Comparison of ENCODE assay signal across 7 cellular contexts in genomic region chr11:81644239-81644840, GRCh38.
A peak's percentile ranks its signal among the peaks of the same experiment; 100 is the strongest.
DNase-seq lines count a peak whose midpoint lies in the region; ATAC-seq and TF ChIP-seq lines count a peak whose summit lies in the region.

No MANE protein-coding gene starts in this region.

- H3K27me3 ChIP-seq in hepatocyte, result peaks cover 25% of the 10 kb centered on the region
- no peaks in the 10 kb centered on the region for H3K27me3 ChIP-seq in suprapubic skin

- peak; percentile 32 for DNase-seq in DMS153 treated with DMSO at 0.1 percent for 48 hours (lab: John Stamatoyannopoulos, UW; ENCODE audit: unreplicated experiment)
- peak; percentile 56 for DNase-seq in NCI-H187 treated with DMSO at 0.1 percent for 48 hours (lab: John Stamatoyannopoulos, UW)
- no peak for DNase-seq in activated B cell treated with CpG ODN at 0.5 μM for 24 hours
- peak; percentile 76 for DNase-seq in hepatocyte (ENCODE audit: low spot score)
- DNase-seq in suprapubic skin (ENCODE audit: low spot score in 2 of 2), result no peak

- H3K9me2 ChIP-seq in hepatocyte (replicated peaks; ENCODE audit: insufficient read depth), result no peaks in the 10 kb centered on the region

- H3K27ac ChIP-seq in hepatocyte, result no peak overlapping the region
- H3K27ac ChIP-seq in suprapubic skin, result no peak overlapping the region

- no peak for TF ChIP-seq POLR2A in suprapubic skin (IDR thresholded peaks at IDR 0.05)

- H3K36me3 Mint-ChIP-seq in activated B cell treated with CpG ODN at 0.5 μM for 24 hours (ENCODE audit: low read depth), result no peaks in the 10 kb centered on the region

- WGBS in hepatocyte (ENCODE audit: low lambda C conversion rate, missing lambda C conversion rate), result 61% methylated on average over 1 of the region's 1 CpG
- WGBS in suprapubic skin, result 44% methylated on average over 1 of the region's 1 CpG

- no peaks in the 10 kb centered on the region for H3K4me1 Mint-ChIP-seq in activated B cell treated with CpG ODN at 0.5 μM for 24 hours

- no peak for TF ChIP-seq EP300 in suprapubic skin (IDR thresholded peaks at IDR 0.05)

- H3K4me3 ChIP-seq in hepatocyte (no peak overlapping the region), suprapubic skin (no peak overlapping the region)

- ATAC-seq in GM18868 (IDR thresholded peaks at IDR 0.05; ENCODE audit: unreplicated experiment) (peak; percentile 98), HG02943 (IDR thresholded peaks at IDR 0.05; ENCODE audit: low read depth, unreplicated experiment) (peak; percentile 96), activated B cell treated with CpG ODN at 0.5 μM for 24 hours (ENCODE audit: low read depth) (peak; percentile 57)

- CTCF ChIA-PET in activated B cell treated with CpG ODN at 0.5 μM for 24 hours (lab: Charles Lee), result interaction anchor here (1.0 to 2.5 kb wide), 4 partner anchors 143 to 1057 kb away, joined by 4 to 10 read pairs (median 4); no protein-coding TSS in a partner anchor

- H3K9me3 ChIP-seq in hepatocyte (ENCODE audit: low read depth), result no peaks in the 10 kb centered on the region
- no peaks in the 10 kb centered on the region for H3K9me3 ChIP-seq in suprapubic skin

- POLR2A ChIA-PET in activated B cell treated with CpG ODN at 0.5 μM for 24 hours (lab: Charles Lee), result no interaction called here

- intact Hi-C loops in activated B cell treated with CpG ODN at 0.5 μM for 24 hours (cut with micrococcal nuclease), result loop anchor here (1.0 to 2.0 kb wide), 4 partner anchors 143 to 585 kb away; no protein-coding TSS in a partner anchor

- TF ChIP-seq CTCF in activated B cell treated with CpG ODN at 0.5 μM for 24 hours (IDR thresholded peaks at IDR 0.05), result peak; percentile 31
- peak; percentile 80 for TF ChIP-seq CTCF in hepatocyte (IDR thresholded peaks at IDR 0.05; ENCODE audit: poor library complexity)
- peak; percentile 23 to 28 for TF ChIP-seq CTCF in suprapubic skin (IDR thresholded peaks at IDR 0.05)

- no peaks in the 10 kb centered on the region for H3K9me3 Mint-ChIP-seq in activated B cell treated with CpG ODN at 0.5 μM for 24 hours

- H3K4me1 ChIP-seq in hepatocyte (ENCODE audit: insufficient read depth), result no peaks in the 10 kb centered on the region
- no peaks in the 10 kb centered on the region for H3K4me1 ChIP-seq in suprapubic skin

- H4K20me1 ChIP-seq in hepatocyte (ENCODE audit: insufficient read depth, poor library complexity, severe bottlenecking), result no peaks in the 10 kb centered on the region

- H3K27ac Mint-ChIP-seq in activated B cell treated with CpG ODN at 0.5 μM for 24 hours, result no peak overlapping the region

- no peak overlapping the region for H2AFZ ChIP-seq in hepatocyte

- H3K4me3 Mint-ChIP-seq in activated B cell treated with CpG ODN at 0.5 μM for 24 hours, result no peak overlapping the region

- peaks cover 2% of the 10 kb centered on the region for H3K27me3 Mint-ChIP-seq in activated B cell treated with CpG ODN at 0.5 μM for 24 hours

- no peak overlapping the region for H3K4me2 ChIP-seq in hepatocyte

- no peaks in the 10 kb centered on the region for H3K79me2 ChIP-seq in hepatocyte

- H3K36me3 ChIP-seq in hepatocyte (replicated peaks; ENCODE audit: insufficient read depth, low read depth) (no peaks in the 10 kb centered on the region), suprapubic skin (no peaks in the 10 kb centered on the region)

Comparison
In these comparisons a context has a peak if more than half of its experiments do, and no peak if none do; other contexts are left out.
1. DNase-seq: peak in DMS153 treated with DMSO at 0.1 percent for 48 hours (single experiment), NCI-H187 treated with DMSO at 0.1 percent for 48 hours (single experiment) and hepatocyte (single experiment); none in activated B cell treated with CpG ODN at 0.5 μM for 24 hours (single experiment) and suprapubic skin (0 of 2).
2. CTCF ChIP-seq: peak in every context shown above with its lines; median percentile 80 in hepatocyte; 31 in activated B cell treated with CpG ODN at 0.5 μM for 24 hours; 26 in suprapubic skin.
3. Peak in every context shown above with its lines, with median percentiles within 50 percentile points of each other: ATAC-seq.